Comparison of ENCODE assay signal across 23 cellular contexts in genomic region chr17:6233339-6233738, GRCh38.
"Had no signal": no experiment of that assay in that cellular context is flagged by ENCODE, and none has a peak within 500 bp of the region (broad histone marks: within the 10 kb centered on the region; RNA-seq: fewer than 3 reads in every experiment).

No MANE protein-coding gene starts in this region.

- H3K27ac ChIP-seq: breast epithelium, gastrocnemius medialis, left lung, lower lobe of right lung, prostate gland, thoracic aorta had no signal

- H3K36me3 ChIP-seq: breast epithelium, gastrocnemius medialis, left lung, lower lobe of right lung, prostate gland, thoracic aorta had no signal

- H3K4me1 ChIP-seq: breast epithelium, gastrocnemius medialis, left lung, lower lobe of right lung, prostate gland had no signal

- H3K9me3 ChIP-seq: breast epithelium, gastrocnemius medialis, left lung, lower lobe of right lung, prostate gland, thoracic aorta had no signal

- DNase-seq: activated B cell treated with CpG ODN at 0.5 μM for 24 hours; activated CD4-positive, alpha-beta T cell treated with anti-CD3 and anti-CD28 coated beads, Interleukin-2, amount 50 U/mL, for 1 hour; activated CD8-positive, alpha-beta T cell treated with anti-CD3 and anti-CD28 coated beads for 36 hours; activated naive CD4-positive, alpha-beta T cell; activated T-cell treated with anti-CD3 and anti-CD28 coated beads for 4 hours; activated T-cell treated with anti-CD3 and anti-CD28 coated beads, Interleukin-2, amount 50 U/mL, for 72 hours; dermis blood vessel endothelial cell; effector CD4-positive, alpha-beta T cell; gastrocnemius medialis; glutamatergic neuron; left lung; lower lobe of right lung; mesendoderm; natural killer cell; stimulated activated naive CD4-positive, alpha-beta T cell treated with Interleukin-2 at 50 U/mL for 16 hours; T-cell had no signal

- ATAC-seq: activated CD8-positive, alpha-beta T cell treated with anti-CD3 and anti-CD28 coated beads for 36 hours; activated naive CD4-positive, alpha-beta T cell treated with anti-CD3 and anti-CD28 coated beads, Interleukin-2, amount 50 U/mL, for 72 hours; activated T-cell treated with anti-CD3 and anti-CD28 coated beads, Interleukin-2, amount 50 U/mL, for 72 hours; gastrocnemius medialis; left lung; T-cell had no signal

- FAIRE-seq: colon, endometrium, islet of Langerhans had no signal

- H3K4me3 ChIP-seq: breast epithelium, gastrocnemius medialis, left lung, lower lobe of right lung, prostate gland, thoracic aorta had no signal
